Comparison of ENCODE assay signal across 18 cellular contexts in genomic region chr11:47233051-47233450, GRCh38.
"Had no signal": no experiment of that assay in that cellular context is flagged by ENCODE, and none has a peak within 500 bp of the region (broad histone marks: within the 10 kb centered on the region; RNA-seq: fewer than 3 reads in every experiment).

No MANE protein-coding gene starts in this region.

- DNase-seq: activated CD4-positive, alpha-beta memory T cell treated with anti-CD3 and anti-CD28 coated beads for 36 hours; activated CD4-positive, CD25-positive, alpha-beta regulatory T cell treated with anti-CD3 and anti-CD28 coated beads, Interleukin-2, amount 50 U/mL, for 72 hours; activated gamma-delta T cell treated with Interleukin-2 at 50 U/mL for 16 hours; activated T-cell treated with anti-CD3 and anti-CD28 coated beads, Interleukin-2, amount 50 U/mL, for 4 hours; central memory CD4-positive, alpha-beta T cell; effector CD4-positive, alpha-beta T cell; left ventricle myocardium inferior; mucosa of descending colon; naive thymus-derived CD8-positive, alpha-beta T cell; pancreas; T-helper 1 cell; thyroid gland had no signal

- H3K4me3 ChIP-seq: coronary artery, esophagus muscularis mucosa, left ventricle myocardium inferior, mucosa of descending colon, pancreas, thyroid gland had no signal

- H3K27me3 ChIP-seq: esophagus muscularis mucosa, pancreas, thyroid gland had no signal

- H3K4me3 Mint-ChIP-seq: activated CD4-positive, alpha-beta memory T cell treated with anti-CD3 and anti-CD28 coated beads for 36 hours; activated naive CD8-positive, alpha-beta T cell; activated T-cell treated with anti-CD3 and anti-CD28 coated beads, Interleukin-2, amount 50 U/mL, for 4 hours; brain; memory B cell; stimulated activated effector memory CD8-positive, alpha-beta T cell treated with anti-CD3 and anti-CD28 coated beads, Interleukin-12 subunit alpha, Interleukin-12 subunit beta, amount 100 ng/mL, for 72 hours had no signal

- H3K27ac Mint-ChIP-seq: activated CD4-positive, alpha-beta memory T cell treated with anti-CD3 and anti-CD28 coated beads for 36 hours; memory B cell had no signal

- H3K9me3 ChIP-seq: esophagus muscularis mucosa, left ventricle myocardium inferior, mucosa of descending colon, pancreas, thyroid gland had no signal

- ATAC-seq: activated T-cell treated with anti-CD3 and anti-CD28 coated beads, Interleukin-2, amount 50 U/mL, for 4 hours; mucosa of descending colon; naive thymus-derived CD8-positive, alpha-beta T cell; pancreas; stimulated activated effector memory CD8-positive, alpha-beta T cell treated with anti-CD3 and anti-CD28 coated beads, Interleukin-12 subunit alpha, Interleukin-12 subunit beta, amount 100 ng/mL, for 72 hours had no signal

- H3K4me1 Mint-ChIP-seq: brain, memory B cell had no signal

- H3K27ac ChIP-seq: coronary artery, pancreas had no signal

- H3K27me3 Mint-ChIP-seq: activated CD4-positive, alpha-beta memory T cell treated with anti-CD3 and anti-CD28 coated beads for 36 hours; activated naive CD8-positive, alpha-beta T cell; brain; memory B cell; naive thymus-derived CD8-positive, alpha-beta T cell had no signal

- H3K9me3 Mint-ChIP-seq: activated CD4-positive, alpha-beta memory T cell treated with anti-CD3 and anti-CD28 coated beads for 36 hours; activated T-cell treated with anti-CD3 and anti-CD28 coated beads, Interleukin-2, amount 50 U/mL, for 4 hours; brain; memory B cell; naive thymus-derived CD8-positive, alpha-beta T cell; stimulated activated effector memory CD8-positive, alpha-beta T cell treated with anti-CD3 and anti-CD28 coated beads, Interleukin-12 subunit alpha, Interleukin-12 subunit beta, amount 100 ng/mL, for 72 hours had no signal

- H3K36me3 ChIP-seq: thyroid gland had no signal
